In the genomic region with DNA sequence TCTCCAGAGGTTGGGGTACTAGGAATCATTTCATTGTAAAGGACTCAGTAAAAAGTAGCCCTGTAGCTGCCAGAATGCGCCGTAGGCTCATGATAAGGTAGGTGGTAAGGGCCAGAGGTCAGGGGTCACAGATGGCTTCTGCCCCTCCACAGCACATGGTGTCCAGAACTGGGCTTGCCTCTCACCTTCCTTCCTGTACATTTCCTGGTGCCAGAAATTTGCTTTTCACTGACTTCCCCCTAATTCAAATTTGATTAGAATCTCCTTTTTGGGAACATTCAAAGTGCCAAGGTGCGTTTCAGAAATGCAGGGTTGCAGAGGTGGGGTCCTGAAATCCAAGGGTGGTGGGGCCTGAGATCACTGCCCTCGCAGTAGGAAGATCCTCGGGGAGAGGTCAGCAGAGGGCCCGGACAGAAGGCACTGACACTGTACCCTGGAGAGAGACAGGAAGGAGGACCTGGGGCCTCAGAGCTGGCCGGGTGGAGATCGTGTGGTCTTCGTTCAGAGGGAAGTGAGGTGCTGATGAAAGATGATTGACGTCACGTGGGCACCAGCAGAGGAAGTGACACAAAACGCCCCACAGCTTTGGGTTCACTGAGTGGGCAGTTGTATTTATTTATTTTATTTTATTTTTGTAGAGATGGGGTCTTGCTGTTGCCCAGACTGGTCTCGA, we compare ENCODE assay signal across 1 cellular context.
TF ChIP-seq lines count a peak whose summit lies in the region.

No MANE protein-coding gene starts in this region.

TF ChIP-seq in K562, 482 proteins besides CTCF, POLR2A, EP300 and RAD21 (continued from another document):
- TF ChIP-seq, protein P1, sequence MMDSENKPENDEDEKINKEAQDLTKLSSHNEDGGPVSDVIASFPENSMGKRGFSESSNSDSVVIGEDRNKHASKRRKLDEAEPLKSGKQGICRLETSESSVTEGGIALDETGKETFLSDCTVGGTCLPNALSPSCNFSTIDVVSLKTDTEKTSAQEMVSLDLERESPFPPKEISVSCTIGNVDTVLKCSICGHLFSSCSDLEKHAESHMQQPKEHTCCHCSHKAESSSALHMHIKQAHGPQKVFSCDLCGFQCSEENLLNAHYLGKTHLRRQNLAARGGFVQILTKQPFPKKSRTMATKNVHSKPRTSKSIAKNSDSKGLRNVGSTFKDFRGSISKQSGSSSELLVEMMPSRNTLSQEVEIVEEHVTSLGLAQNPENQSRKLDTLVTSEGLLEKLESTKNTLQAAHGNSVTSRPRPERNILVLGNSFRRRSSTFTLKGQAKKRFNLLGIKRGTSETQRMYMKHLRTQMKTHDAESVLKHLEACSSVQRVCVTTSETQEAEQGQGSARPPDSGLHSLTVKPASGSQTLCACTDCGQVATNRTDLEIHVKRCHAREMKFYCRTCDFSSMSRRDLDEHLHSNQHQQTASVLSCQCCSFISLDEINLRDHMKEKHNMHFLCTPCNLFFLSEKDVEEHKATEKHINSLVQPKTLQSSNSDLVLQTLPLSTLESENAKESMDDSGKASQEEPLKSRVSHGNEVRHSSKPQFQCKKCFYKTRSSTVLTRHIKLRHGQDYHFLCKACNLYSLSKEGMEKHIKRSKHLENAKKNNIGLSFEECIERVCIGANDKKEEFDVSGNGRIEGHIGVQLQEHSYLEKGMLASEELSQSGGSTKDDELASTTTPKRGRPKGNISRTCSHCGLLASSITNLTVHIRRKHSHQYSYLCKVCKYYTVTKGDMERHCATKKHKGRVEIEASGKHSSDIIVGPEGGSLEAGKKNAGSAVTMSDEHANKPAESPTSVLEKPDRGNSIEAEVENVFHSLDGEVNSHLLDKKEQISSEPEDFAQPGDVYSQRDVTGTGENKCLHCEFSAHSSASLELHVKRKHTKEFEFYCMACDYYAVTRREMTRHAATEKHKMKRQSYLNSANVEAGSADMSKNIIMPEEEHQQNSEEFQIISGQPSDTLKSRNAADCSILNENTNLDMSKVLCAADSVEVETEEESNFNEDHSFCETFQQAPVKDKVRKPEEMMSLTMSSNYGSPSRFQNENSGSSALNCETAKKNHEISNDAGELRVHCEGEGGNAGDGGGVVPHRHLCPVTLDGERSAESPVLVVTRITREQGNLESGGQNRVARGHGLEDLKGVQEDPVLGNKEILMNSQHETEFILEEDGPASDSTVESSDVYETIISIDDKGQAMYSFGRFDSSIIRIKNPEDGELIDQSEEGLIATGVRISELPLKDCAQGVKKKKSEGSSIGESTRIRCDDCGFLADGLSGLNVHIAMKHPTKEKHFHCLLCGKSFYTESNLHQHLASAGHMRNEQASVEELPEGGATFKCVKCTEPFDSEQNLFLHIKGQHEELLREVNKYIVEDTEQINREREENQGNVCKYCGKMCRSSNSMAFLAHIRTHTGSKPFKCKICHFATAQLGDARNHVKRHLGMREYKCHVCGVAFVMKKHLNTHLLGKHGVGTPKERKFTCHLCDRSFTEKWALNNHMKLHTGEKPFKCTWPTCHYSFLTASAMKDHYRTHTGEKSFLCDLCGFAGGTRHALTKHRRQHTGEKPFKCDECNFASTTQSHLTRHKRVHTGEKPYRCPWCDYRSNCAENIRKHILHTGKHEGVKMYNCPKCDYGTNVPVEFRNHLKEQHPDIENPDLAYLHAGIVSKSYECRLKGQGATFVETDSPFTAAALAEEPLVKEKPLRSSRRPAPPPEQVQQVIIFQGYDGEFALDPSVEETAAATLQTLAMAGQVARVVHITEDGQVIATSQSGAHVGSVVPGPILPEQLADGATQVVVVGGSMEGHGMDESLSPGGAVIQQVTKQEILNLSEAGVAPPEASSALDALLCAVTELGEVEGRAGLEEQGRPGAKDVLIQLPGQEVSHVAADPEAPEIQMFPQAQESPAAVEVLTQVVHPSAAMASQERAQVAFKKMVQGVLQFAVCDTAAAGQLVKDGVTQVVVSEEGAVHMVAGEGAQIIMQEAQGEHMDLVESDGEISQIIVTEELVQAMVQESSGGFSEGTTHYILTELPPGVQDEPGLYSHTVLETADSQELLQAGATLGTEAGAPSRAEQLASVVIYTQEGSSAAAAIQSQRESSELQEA (IDR thresholded peaks at IDR 0.05; ENCODE audit: low read depth): no peak
- TF ChIP-seq, protein P2, sequence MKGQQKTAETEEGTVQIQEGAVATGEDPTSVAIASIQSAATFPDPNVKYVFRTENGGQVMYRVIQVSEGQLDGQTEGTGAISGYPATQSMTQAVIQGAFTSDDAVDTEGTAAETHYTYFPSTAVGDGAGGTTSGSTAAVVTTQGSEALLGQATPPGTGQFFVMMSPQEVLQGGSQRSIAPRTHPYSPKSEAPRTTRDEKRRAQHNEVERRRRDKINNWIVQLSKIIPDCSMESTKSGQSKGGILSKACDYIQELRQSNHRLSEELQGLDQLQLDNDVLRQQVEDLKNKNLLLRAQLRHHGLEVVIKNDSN (CRISPR knock-in tag; IDR thresholded peaks at IDR 0.05): peak; percentile 60
- no peak for TF ChIP-seq SIN3B (IDR thresholded peaks at IDR 0.05; ENCODE audit: low read depth)
- TF ChIP-seq ZNF121 (CRISPR knock-in tag; conservative IDR thresholded peaks at IDR 0.05): no peak
